ENCODE assay signal across 20 cellular contexts in the genomic region with DNA sequence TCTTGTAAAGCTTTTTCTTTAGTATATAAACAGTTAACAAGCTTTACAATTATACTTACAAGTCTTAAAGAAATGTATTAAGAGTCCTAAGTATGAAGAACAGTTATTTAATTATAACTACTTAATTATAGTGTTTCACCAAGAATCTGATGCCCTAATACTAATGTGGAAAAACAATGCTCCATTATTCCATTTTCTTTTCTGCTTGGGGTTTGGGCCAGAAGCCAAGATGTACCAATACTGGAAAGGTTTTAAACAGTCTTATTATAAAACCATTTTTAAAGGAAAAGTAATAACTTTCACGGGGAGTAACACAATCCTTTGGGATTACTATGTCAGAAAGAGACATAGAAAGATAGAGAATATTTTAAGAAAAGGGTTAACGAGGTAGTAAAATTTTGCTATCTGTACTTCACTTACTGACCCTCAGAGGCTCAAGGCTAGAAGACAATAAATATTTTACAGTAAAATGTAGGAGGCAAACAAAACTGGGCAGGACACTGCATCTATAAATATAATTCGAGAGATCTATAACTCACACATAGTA.
"Had no signal": no experiment of that assay in that cellular context is flagged by ENCODE, and none has a peak within 500 bp of the region (broad histone marks: within the 10 kb centered on the region; RNA-seq: fewer than 3 reads in every experiment).

No MANE protein-coding gene starts in this region.

- H3K4me3 ChIP-seq: body of pancreas, lower lobe of right lung, stomach, suprapubic skin, tibial nerve had no signal

- H3K4me1 ChIP-seq: lower lobe of right lung, stomach, suprapubic skin had no signal

- H3K27ac Mint-ChIP-seq: activated naive CD4-positive, alpha-beta T cell treated with anti-CD3 and anti-CD28 coated beads for 36 hours; activated naive CD8-positive, alpha-beta T cell treated with anti-CD3 and anti-CD28 coated beads, Interleukin-2, amount 50 U/mL, for 24 hours; stimulated activated effector memory CD8-positive, alpha-beta T cell treated with anti-CD3 and anti-CD28 coated beads, Interleukin-12 subunit alpha, Interleukin-12 subunit beta, amount 100 ng/mL, for 72 hours; WTC11 had no signal

- H3K4me3 Mint-ChIP-seq: activated naive CD4-positive, alpha-beta T cell treated with anti-CD3 and anti-CD28 coated beads for 36 hours; activated naive CD8-positive, alpha-beta T cell treated with anti-CD3 and anti-CD28 coated beads, Interleukin-2, amount 50 U/mL, for 24 hours; effector memory CD8-positive, alpha-beta T cell; naive B cell; stimulated activated effector memory CD8-positive, alpha-beta T cell treated with anti-CD3 and anti-CD28 coated beads, Interleukin-12 subunit alpha, Interleukin-12 subunit beta, amount 100 ng/mL, for 72 hours; WTC11 had no signal

- H3K9me3 ChIP-seq: body of pancreas, lower lobe of right lung, stomach, suprapubic skin, tibial nerve had no signal

- H3K27me3 ChIP-seq: body of pancreas, stomach, suprapubic skin, tibial nerve had no signal

- FAIRE-seq: endothelial cell of umbilical vein, kidney, small intestine had no signal

- H3K4me1 Mint-ChIP-seq: activated naive CD8-positive, alpha-beta T cell treated with anti-CD3 and anti-CD28 coated beads, Interleukin-2, amount 50 U/mL, for 24 hours; naive B cell; stimulated activated effector memory CD8-positive, alpha-beta T cell treated with anti-CD3 and anti-CD28 coated beads, Interleukin-12 subunit alpha, Interleukin-12 subunit beta, amount 100 ng/mL, for 72 hours had no signal

- H3K9me3 Mint-ChIP-seq: activated naive CD4-positive, alpha-beta T cell treated with anti-CD3 and anti-CD28 coated beads for 36 hours; activated naive CD8-positive, alpha-beta T cell treated with anti-CD3 and anti-CD28 coated beads, Interleukin-2, amount 50 U/mL, for 24 hours; effector memory CD8-positive, alpha-beta T cell; stimulated activated effector memory CD8-positive, alpha-beta T cell treated with anti-CD3 and anti-CD28 coated beads, Interleukin-12 subunit alpha, Interleukin-12 subunit beta, amount 100 ng/mL, for 72 hours had no signal

- DNase-seq: activated effector memory CD4-positive, alpha-beta T cell treated with Interleukin-2 at 50 U/mL for 16 hours; activated naive CD4-positive, alpha-beta T cell treated with anti-CD3 and anti-CD28 coated beads for 36 hours; activated naive CD8-positive, alpha-beta T cell treated with anti-CD3 and anti-CD28 coated beads, Interleukin-2, amount 50 U/mL, for 24 hours; activated T-cell treated with anti-CD3 and anti-CD28 coated beads, Interleukin-2, amount 50 U/mL, for 1 hour; body of pancreas; effector memory CD8-positive, alpha-beta T cell; kidney; lower lobe of right lung; naive B cell; nucleus accumbens; posterior cingulate gyrus; small intestine; stimulated activated CD4-positive, alpha-beta T cell treated with anti-CD3 and anti-CD28 coated beads, Interleukin-2, amount 100 ng/mL, for 24 hours; stomach; T-helper 9 cell had no signal

- H3K27me3 Mint-ChIP-seq: activated naive CD8-positive, alpha-beta T cell treated with anti-CD3 and anti-CD28 coated beads, Interleukin-2, amount 50 U/mL, for 24 hours; effector memory CD8-positive, alpha-beta T cell; naive B cell had no signal

- H3K27ac ChIP-seq: body of pancreas, lower lobe of right lung, stomach, suprapubic skin had no signal
